In genomic region chr1:8378202-8378601, GRCh38 we compare ENCODE assay signal across 10 cellular contexts.
DNase-seq lines count a peak whose midpoint lies in the region; ATAC-seq and TF ChIP-seq lines count a peak whose summit lies in the region.
"Had no signal": no experiment of that assay in that cellular context is flagged by ENCODE, and none has a peak within 500 bp of the region (broad histone marks: within the 10 kb centered on the region; RNA-seq: fewer than 3 reads in every experiment).

No MANE protein-coding gene starts in this region.

- no peak overlapping the region for H3K18ac ChIP-seq in neuronal stem cell (ENCODE audit: low read length)

- no peak overlapping the region for H3K14ac ChIP-seq in neuronal stem cell (ENCODE audit: low read length)

- TF ChIP-seq EP300 in sigmoid colon (IDR thresholded peaks at IDR 0.05): peak in 1 of 4 donors; percentile 20

- H3K4me2 ChIP-seq in neuronal stem cell (ENCODE audit: insufficient read depth, low read length, poor library complexity, severe bottlenecking): no peak overlapping the region

- ATAC-seq in heart right ventricle (peak in 5 of 8 donors; percentile 5 to 46 (median 16)), GM21515 (IDR thresholded peaks at IDR 0.05; ENCODE audit: unreplicated experiment) (no peak), GM21529 (IDR thresholded peaks at IDR 0.05; ENCODE audit: unreplicated experiment) (no peak), GM19035 (IDR thresholded peaks at IDR 0.05; ENCODE audit: unreplicated experiment) (no peak)
- ATAC-seq: activated T-cell treated with anti-CD3 and anti-CD28 coated beads, Interleukin-2, amount 50 U/mL, for 4 hours had no signal

- H2AFZ ChIP-seq in neuronal stem cell (ENCODE audit: low read length): no peak overlapping the region

- DNase-seq in ELF-1 (ENCODE audit: low read depth, low spot score) (peak; percentile 80), SKM-1 (lab: John Stamatoyannopoulos, UW; ENCODE audit: unreplicated experiment) (peak; percentile 28), heart right ventricle (peak in 1 of 2 donors; percentile 22), sigmoid colon (peak; percentile 77), neuronal stem cell (ENCODE audit: low spot score) (no peak)
- DNase-seq: activated T-cell treated with anti-CD3 and anti-CD28 coated beads, Interleukin-2, amount 50 U/mL, for 4 hours had no signal

- H3K27ac ChIP-seq in heart right ventricle (peak overlapping the region; percentile 21 to 81 (median 70)), sigmoid colon (peak overlapping the region; percentile 88 to 97 (median 93)), neuronal stem cell (replicated peaks; ENCODE audit: low read length) (no peak overlapping the region)
- H3K27ac ChIP-seq: SJSA1 had no signal

- no peak overlapping the region for H2BK12ac ChIP-seq in neuronal stem cell (ENCODE audit: low read length)

- TF ChIP-seq POLR2A in sigmoid colon (IDR thresholded peaks at IDR 0.05): no peak

- H3K4ac ChIP-seq in neuronal stem cell (ENCODE audit: low read length): no peak overlapping the region

- peaks cover 3% of the 10 kb centered on the region for H3K79me1 ChIP-seq in neuronal stem cell (ENCODE audit: low read depth, low read length)

- no peak overlapping the region for H2AK5ac ChIP-seq in neuronal stem cell (ENCODE audit: low read depth, low read length)

- H3K9ac ChIP-seq in neuronal stem cell (ENCODE audit: low read depth, low read length, poor library complexity): no peak overlapping the region

- H3K9me3 ChIP-seq in heart right ventricle: no peaks in the 10 kb centered on the region
- H3K9me3 ChIP-seq in sigmoid colon: no peaks in the 10 kb centered on the region
- H3K9me3 ChIP-seq in neuronal stem cell (replicated peaks in 1 of 2; ENCODE audit: control insufficient read depth in 2 of 2, insufficient read depth in 1 of 2, low read depth in 1 of 2, low read length in 2 of 2): no peaks in the 10 kb centered on the region
- H3K9me3 ChIP-seq: SJSA1 had no signal

- intact Hi-C loops in heart right ventricle (cut with DNase I): no loop called here
- intact Hi-C loops in sigmoid colon (cut with DNase I): no loop called here

- H3K23ac ChIP-seq in neuronal stem cell (ENCODE audit: low read depth, low read length, poor library complexity): no peak overlapping the region

- no peak overlapping the region for H4K8ac ChIP-seq in neuronal stem cell (ENCODE audit: low read depth, low read length)

- H3K36me3 ChIP-seq in heart right ventricle (peaks cover 0 to 46% (median 0%) of the 10 kb centered on the region in 9 donors), sigmoid colon (no peaks in the 10 kb centered on the region), neuronal stem cell (replicated peaks in 1 of 2; ENCODE audit: control insufficient read depth in 2 of 2, insufficient read depth in 2 of 2, low read length in 2 of 2) (peaks cover 4 to 44% of the 10 kb centered on the region in 2 donors)

- 23 to 27% methylated on average over 4 of the region's 4 CpGs for WGBS in heart right ventricle, 2 donors
- 43 to 58% methylated on average over 4 of the region's 4 CpGs for whole genome bisulfite sequencing in sigmoid colon, 2 donors
- WGBS in neuronal stem cell (ENCODE audit: extremely low coverage in 2 of 2, insufficient read length in 2 of 2, insufficient replicate concordance in 1 of 2), 2 donors: no CpG with 5 or more reads among the region's 4 CpGs

- H3K27me3 ChIP-seq in heart right ventricle: no peaks in the 10 kb centered on the region
- no peaks in the 10 kb centered on the region for H3K27me3 ChIP-seq in sigmoid colon
- no peaks in the 10 kb centered on the region for H3K27me3 ChIP-seq in neuronal stem cell (ENCODE audit: control insufficient read depth in 3 of 3, insufficient read depth in 3 of 3, low read depth in 1 of 3, low read length in 3 of 3)
- H3K27me3 ChIP-seq: SJSA1 had no signal

- no peak overlapping the region for H2BK120ac ChIP-seq in neuronal stem cell (ENCODE audit: low read depth, low read length)

- H2BK5ac ChIP-seq in neuronal stem cell (ENCODE audit: low read length): no peak overlapping the region

- H3K4me1 ChIP-seq in heart right ventricle (peaks cover 35 to 97% (median 84%) of the 10 kb centered on the region in 9 donors), sigmoid colon (peaks cover 0 to 97% (median 96%) of the 10 kb centered on the region in 4 donors), neuronal stem cell (ENCODE audit: control insufficient read depth in 2 of 2, insufficient read depth in 1 of 2, low read depth in 1 of 2, low read length in 2 of 2) (peaks cover 22 to 34% of the 10 kb centered on the region in 2 donors)

- H3K4me3 ChIP-seq in heart right ventricle (no peak overlapping the region), sigmoid colon (no peak overlapping the region), neuronal stem cell (ENCODE audit: low read length in 2 of 2) (no peak overlapping the region)
- H3K4me3 ChIP-seq: SJSA1 had no signal

- TF ChIP-seq CTCF in heart right ventricle (IDR thresholded peaks at IDR 0.05) (no peak), sigmoid colon (IDR thresholded peaks at IDR 0.05) (no peak)

- no peak overlapping the region for H4K91ac ChIP-seq in neuronal stem cell (ENCODE audit: low read depth, low read length, poor library complexity)

- H2BK15ac ChIP-seq in neuronal stem cell (ENCODE audit: low read length): no peak overlapping the region

Comparison
In these comparisons a context has a peak if more than half of its experiments do, and no peak if none do; other contexts are left out.
1. ATAC-seq: peak in heart right ventricle (5 of 8); none in GM21515 (single experiment), GM21529 (single experiment) and GM19035 (single experiment).